ENCODE assay signal across 11 cellular contexts in genomic region chr19:48127561-48127960, GRCh38. TPM values are rescaled to one million over a fixed set of nuclear protein-coding genes. Genes with fewer than 3 reads are reported as not detected.
"Had no signal": no experiment of that assay in that cellular context is flagged by ENCODE, and none has a peak within 500 bp of the region (broad histone marks: within the 10 kb centered on the region; RNA-seq: fewer than 3 reads in every experiment).

No MANE protein-coding gene starts in this region.

- H3K4me3 ChIP-seq: GM23248, GM23338, HAP-1 had no signal

- H3K27ac ChIP-seq: GM23248 had no signal

- FAIRE-seq: H1, H54 had no signal

- H3K27ac Mint-ChIP-seq: GM23338, HFFc6 had no signal

- H3K9me3 Mint-ChIP-seq: GM23338, H9, HFFc6 had no signal

- H3K4me3 Mint-ChIP-seq: GM23338, H9, HFFc6 had no signal

- H2AFZ ChIP-seq: GM23248, GM23338 had no signal

- DNase-seq: GM23248, GOT3, H7, H9, HCEC 1CT, HFFc6 had no signal

- ATAC-seq: GM23338, HCT116 had no signal

- H3K4me1 Mint-ChIP-seq: GM23338 had no signal

- H3K9me3 ChIP-seq: HAP-1 had no signal

- H3K9ac ChIP-seq: GM23248 had no signal

- H3K4me2 ChIP-seq: GM23338 had no signal

RNA-seq across cellular contexts. Expression of gene PLA2G4C, which starts 16.9 kb away (rescaled TPM):
- total RNA-seq: H7 had no signal
